21 cellular contexts compared by ENCODE assay signal in the genomic region with DNA sequence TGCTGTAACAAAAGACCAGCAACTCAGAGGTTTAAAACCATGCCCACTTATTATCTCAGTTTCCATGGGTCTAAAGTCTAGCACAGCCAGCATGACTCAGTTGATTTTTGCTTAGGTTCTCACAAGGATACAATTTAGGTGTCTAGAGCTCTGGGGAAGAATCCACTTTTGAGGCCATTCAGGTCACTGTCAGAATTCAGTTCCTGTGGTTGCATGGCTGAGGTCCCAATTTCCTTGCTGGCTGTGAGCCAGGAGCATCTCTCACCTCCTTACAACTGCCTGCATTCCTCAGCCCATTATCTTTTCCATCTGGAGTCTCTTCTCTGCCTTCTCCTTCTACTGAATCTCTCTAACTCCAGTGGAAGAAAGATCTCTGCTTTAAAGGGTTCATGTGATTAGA.
A peak's percentile ranks its signal among the peaks of the same experiment; 100 is the strongest.
DNase-seq lines count a peak whose midpoint lies in the region; ATAC-seq, FAIRE-seq and TF ChIP-seq lines count a peak whose summit lies in the region.
"Had no signal": no experiment of that assay in that cellular context is flagged by ENCODE, and none has a peak within 500 bp of the region (broad histone marks: within the 10 kb centered on the region; RNA-seq: fewer than 3 reads in every experiment).

No MANE protein-coding gene starts in this region.

- TF ChIP-seq CTCF in bronchial epithelial cell (IDR thresholded peaks at IDR 0.05; ENCODE audit: insufficient read depth, low read length, severe bottlenecking) (no peak), right lobe of liver (IDR thresholded peaks at IDR 0.05) (no peak)

- no peak overlapping the region for H4K8ac ChIP-seq in mesendoderm (ENCODE audit: low read depth, low read length)

- FAIRE-seq in bronchial epithelial cell (lab: Jason Lieb, UNC): peak; percentile 52
- FAIRE-seq: G401.6, GM12891, GM19239 had no signal

- H3K4me3 ChIP-seq in bronchial epithelial cell (ENCODE audit: low read depth, low read length): no peak overlapping the region
- H3K4me3 ChIP-seq in mesendoderm (ENCODE audit: low read length): no peak overlapping the region
- H3K4me3 ChIP-seq in right lobe of liver: no peak overlapping the region

- H2BK120ac ChIP-seq in mesendoderm (ENCODE audit: low read depth, low read length): no peak overlapping the region

- peak; percentile 51 for DNase-seq in NCI-H2171 treated with DMSO at 0.1 percent for 48 hours (lab: John Stamatoyannopoulos, UW)
- DNase-seq in NCI-H2171 (lab: John Stamatoyannopoulos, UW): no peak
- peak; percentile 53 for DNase-seq in NCI-H446 treated with DMSO at 0.1 percent for 48 hours (lab: John Stamatoyannopoulos, UW)
- DNase-seq in bronchial epithelial cell (ENCODE audit: low read depth): peak; percentile 28
- DNase-seq in mesendoderm: peak; percentile 53
- DNase-seq in right lobe of liver: no peak
- no peak for DNase-seq in posterior vena cava (ENCODE audit: low spot score)
- DNase-seq: Caco-2, DMS79, KBM-7, NCI-H1092, NCI-H1694, NCI-H2107, NCI-H510A, SIG-M5 had no signal

- intact Hi-C loops in right lobe of liver (cut with DNase I) (no loop called here), posterior vena cava (cut with DNase I) (no loop called here)

- H3K56ac ChIP-seq in mesendoderm (ENCODE audit: low read length): no peak overlapping the region

- no peak overlapping the region for H3K4me2 ChIP-seq in mesendoderm (ENCODE audit: low read length)

- no peaks in the 10 kb centered on the region for H3K79me1 ChIP-seq in mesendoderm (ENCODE audit: low read length)

- H3K27me3 ChIP-seq in bronchial epithelial cell (ENCODE audit: control insufficient read depth, insufficient read depth, low read length) (no peaks in the 10 kb centered on the region), mesendoderm (ENCODE audit: insufficient read depth, low read length, poor library complexity) (no peaks in the 10 kb centered on the region), right lobe of liver (no peaks in the 10 kb centered on the region)

- no peak overlapping the region for H3K9ac ChIP-seq in mesendoderm (ENCODE audit: low read length)

- no peak for TF ChIP-seq POLR2A in right lobe of liver (IDR thresholded peaks at IDR 0.05)

- no peaks in the 10 kb centered on the region for H3K79me2 ChIP-seq in mesendoderm (ENCODE audit: control insufficient read depth, insufficient read depth, low read length)

- no peak overlapping the region for H2AK5ac ChIP-seq in mesendoderm (ENCODE audit: low read length)

- peaks cover 0 to 6% (median 0%) of the 10 kb centered on the region in 4 donors for H3K9me3 ChIP-seq in right lobe of liver
- H3K9me3 ChIP-seq: Caco-2 had no signal

- H2BK15ac ChIP-seq in mesendoderm (replicated peaks; ENCODE audit: low read depth): no peak overlapping the region

- H3K23ac ChIP-seq in mesendoderm (ENCODE audit: low read length): no peak overlapping the region

- H3K4me1 ChIP-seq in mesendoderm (ENCODE audit: control insufficient read depth, low read depth, low read length) (no peaks in the 10 kb centered on the region), right lobe of liver (no peaks in the 10 kb centered on the region)
- H3K4me1 ChIP-seq: Caco-2 had no signal

- H3K36me3 ChIP-seq in bronchial epithelial cell (ENCODE audit: control insufficient read depth, insufficient read depth, low read length) (no peaks in the 10 kb centered on the region), mesendoderm (ENCODE audit: control insufficient read depth, insufficient read depth, low read length) (no peaks in the 10 kb centered on the region), right lobe of liver (no peaks in the 10 kb centered on the region)

- no peak overlapping the region for H3K4ac ChIP-seq in mesendoderm (ENCODE audit: low read depth, low read length)

- H2BK5ac ChIP-seq in mesendoderm (ENCODE audit: low read length): no peak overlapping the region

- no peak overlapping the region for H3K18ac ChIP-seq in mesendoderm (ENCODE audit: low read length)

- ATAC-seq in right lobe of liver (no peak), HG02642 (IDR thresholded peaks at IDR 0.05; ENCODE audit: poor library complexity, unreplicated experiment) (no peak)
- ATAC-seq: HCT116 had no signal

- no peak overlapping the region for H4K5ac ChIP-seq in mesendoderm (ENCODE audit: low read length)

- H3K27ac ChIP-seq in mesendoderm (ENCODE audit: low read depth, low read length): no peak overlapping the region
- no peak overlapping the region for H3K27ac ChIP-seq in right lobe of liver
- H3K27ac ChIP-seq: HL-60 had no signal

Comparison
In these comparisons a context has a peak if more than half of its experiments do, and no peak if none do; other contexts are left out.
1. DNase-seq: peak in NCI-H2171 treated with DMSO at 0.1 percent for 48 hours (single experiment), NCI-H446 treated with DMSO at 0.1 percent for 48 hours (single experiment), bronchial epithelial cell (single experiment) and mesendoderm (single experiment); none in NCI-H2171 (single experiment), right lobe of liver (0 of 3) and posterior vena cava (single experiment).